In genomic region chr1:54327386-54328116, GRCh38 we compare ENCODE assay signal across 11 cellular contexts.
DNase-seq lines count a peak whose midpoint lies in the region; ATAC-seq, FAIRE-seq and TF ChIP-seq lines count a peak whose summit lies in the region.
"Had no signal": no experiment of that assay in that cellular context is flagged by ENCODE, and none has a peak within 500 bp of the region (broad histone marks: within the 10 kb centered on the region; RNA-seq: fewer than 3 reads in every experiment).

No MANE protein-coding gene starts in this region.

- CTCF ChIA-PET in activated CD8-positive, alpha-beta memory T cell treated with anti-CD3 and anti-CD28 coated beads, Interleukin-2, amount 10 ng/mL, durations not matched to agents 7 days and 5 days (lab: Charles Lee): no interaction called here

- H3K36me3 Mint-ChIP-seq in activated CD8-positive, alpha-beta memory T cell treated with anti-CD3 and anti-CD28 coated beads, Interleukin-2, amount 10 ng/mL, durations not matched to agents 7 days and 5 days: no peaks in the 10 kb centered on the region

- FAIRE-seq in GM12892 (lab: Jason Lieb, UNC): peak; percentile 74

- H3K4me1 ChIP-seq in NT2/D1 (ENCODE audit: insufficient read depth, insufficient read length) (peaks cover 74% of the 10 kb centered on the region), gastrocnemius medialis (peaks cover 96 to 98% of the 10 kb centered on the region in 2 donors)

- H3K9me3 Mint-ChIP-seq in activated CD8-positive, alpha-beta memory T cell treated with anti-CD3 and anti-CD28 coated beads, Interleukin-2, amount 10 ng/mL, durations not matched to agents 7 days and 5 days (ENCODE audit: low read depth): no peaks in the 10 kb centered on the region

- TF ChIP-seq POLR2A in GM12892 (IDR thresholded peaks at IDR 0.05; ENCODE audit: low read depth, low read length) (no peak), gastrocnemius medialis (IDR thresholded peaks at IDR 0.05) (no peak)

- TF ChIP-seq CTCF in gastrocnemius medialis (IDR thresholded peaks at IDR 0.05 in 4 of 5, conservative IDR thresholded peaks at IDR 0.05 in 1 of 5): no peak
- TF ChIP-seq CTCF in GM20000 (IDR thresholded peaks at IDR 0.05; ENCODE audit: extremely low read depth, missing control alignments): no peak

- H3K27ac Mint-ChIP-seq in activated CD8-positive, alpha-beta memory T cell treated with anti-CD3 and anti-CD28 coated beads, Interleukin-2, amount 10 ng/mL, durations not matched to agents 7 days and 5 days: no peak overlapping the region

- H3K4me3 Mint-ChIP-seq in activated CD8-positive, alpha-beta memory T cell treated with anti-CD3 and anti-CD28 coated beads, Interleukin-2, amount 10 ng/mL, durations not matched to agents 7 days and 5 days: no peak overlapping the region

- DNase-seq in GM12892 (ENCODE audit: insufficient read length) (no peak), NT2/D1 (ENCODE audit: low read depth, low spot score) (no peak), fibroblast of gingiva (ENCODE audit: low read depth) (peak; percentile 43), gastrocnemius medialis (no peak), GM20000 (ENCODE audit: low spot score) (no peak), H4 (ENCODE audit: low spot score) (no peak), head of caudate nucleus (no peak)
- no peak for DNase-seq in activated CD8-positive, alpha-beta memory T cell treated with anti-CD3 and anti-CD28 coated beads, Interleukin-2, amount 10 ng/mL, durations not matched to agents 7 days and 5 days
- DNase-seq: activated CD4-positive, alpha-beta T cell treated with anti-CD3 and anti-CD28 coated beads for 1 hour; stimulated activated naive CD4-positive, alpha-beta T cell had no signal

- no peaks in the 10 kb centered on the region for H3K9me3 ChIP-seq in NT2/D1 (ENCODE audit: insufficient read depth, low read length)
- no peaks in the 10 kb centered on the region for H3K9me3 ChIP-seq in gastrocnemius medialis

- peaks cover 39% of the 10 kb centered on the region for H3K36me3 ChIP-seq in NT2/D1 (ENCODE audit: insufficient read depth, insufficient read length, low read length)
- no peaks in the 10 kb centered on the region for H3K36me3 ChIP-seq in gastrocnemius medialis

- no peak overlapping the region for H3K4me3 ChIP-seq in NT2/D1 (ENCODE audit: insufficient read length, low read depth)
- H3K4me3 ChIP-seq in gastrocnemius medialis: no peak overlapping the region

- in situ Hi-C loops in gastrocnemius medialis (cut with MboI; ENCODE audit: low sequenced_read_pairs in 4 of 4): no loop called here

- H3K9ac ChIP-seq in NT2/D1 (ENCODE audit: insufficient read length, low read depth): peak overlapping the region; percentile 34
- H3K9ac ChIP-seq: parathyroid adenoma had no signal

- H3K4me1 Mint-ChIP-seq in activated CD8-positive, alpha-beta memory T cell treated with anti-CD3 and anti-CD28 coated beads, Interleukin-2, amount 10 ng/mL, durations not matched to agents 7 days and 5 days: peaks cover 5% of the 10 kb centered on the region

- H3K27me3 ChIP-seq in NT2/D1 (ENCODE audit: insufficient read depth, insufficient read length) (no peaks in the 10 kb centered on the region), gastrocnemius medialis (no peaks in the 10 kb centered on the region)

- peak overlapping the region; percentile 65 to 81 (median 74) for H3K27ac ChIP-seq in gastrocnemius medialis

- no peak for ATAC-seq in gastrocnemius medialis
- ATAC-seq in activated CD8-positive, alpha-beta memory T cell treated with anti-CD3 and anti-CD28 coated beads, Interleukin-2, amount 10 ng/mL, durations not matched to agents 7 days and 5 days: no peak

- intact Hi-C loops in gastrocnemius medialis (cut with DNase I; ENCODE audit: low total_unique reads): loop anchor here (2.0 kb wide), 1 partner anchor 17 kb away; no protein-coding TSS in a partner anchor
- intact Hi-C loops in head of caudate nucleus (cut with DNase I): loop anchor here (10.0 kb wide), 1 partner anchor 53 kb away; no protein-coding TSS in a partner anchor

- no peaks in the 10 kb centered on the region for H3K27me3 Mint-ChIP-seq in activated CD8-positive, alpha-beta memory T cell treated with anti-CD3 and anti-CD28 coated beads, Interleukin-2, amount 10 ng/mL, durations not matched to agents 7 days and 5 days
